In genomic region chr5:7868773-7869473, GRCh38 we compare ENCODE assay signal across 1 cellular context.
A peak's percentile ranks its signal among the peaks of the same experiment; 100 is the strongest.
TF ChIP-seq lines count a peak whose summit lies in the region.

Gene FASTKD3, minus strand, starts transcription at chr5:7869031. Its CDS starts 948 bp downstream, at chr5:7868083.
Gene MTRR, plus strand, starts transcription at chr5:7869148. Its CDS starts 1,647 bp downstream, at chr5:7870795.

TF ChIP-seq in K562, 482 proteins besides CTCF, POLR2A, EP300 and RAD21 (continued from another document and continues in another):
- TF ChIP-seq GMEB1 (CRISPR knock-in tag; IDR thresholded peaks at IDR 0.05) (peak; percentile 95), POLR2G (IDR thresholded peaks at IDR 0.05; ENCODE audit: low read depth, low read length) (peak; percentile 97), C11orf30 (IDR thresholded peaks at IDR 0.05; ENCODE audit: low read depth) (peak; percentile 81), TFAP4 (CRISPR knock-in tag; IDR thresholded peaks at IDR 0.05; ENCODE audit: borderline replicate concordance) (peak; percentile 73), IRF9 (tag; IDR thresholded peaks at IDR 0.05) (no peak), RBFOX2 (IDR thresholded peaks at IDR 0.05; ENCODE audit: low read depth, low read length) (peak; percentile 95), CXXC5 (CRISPR knock-in tag; IDR thresholded peaks at IDR 0.05) (peak; percentile 91), CREB1 (IDR thresholded peaks at IDR 0.05) (peak; percentile 87), CREB1 (CRISPR knock-in tag; IDR thresholded peaks at IDR 0.05) (peak; percentile 85), PHB (CRISPR knock-in tag; IDR thresholded peaks at IDR 0.05) (no peak), MTA1 (IDR thresholded peaks at IDR 0.05; ENCODE audit: borderline replicate concordance) (0 out of 2 replicates have a peak, but pooled peaks have one; percentile 39), RUNX1 (IDR thresholded peaks at IDR 0.05; ENCODE audit: low read depth) (no peak), FOXM1 (IDR thresholded peaks at IDR 0.05; ENCODE audit: low read depth) (no peak), FOXM1 (CRISPR knock-in tag; IDR thresholded peaks at IDR 0.05; ENCODE audit: low read depth) (no peak), NR2C2 (CRISPR knock-in tag; IDR thresholded peaks at IDR 0.05) (0 out of 2 replicates have a peak, but pooled peaks have one; percentile 20), NR2C2 (tag; IDR thresholded peaks at IDR 0.05) (peak; percentile 70), CAMTA2 (CRISPR knock-in tag; conservative IDR thresholded peaks at IDR 0.05) (no peak), SIN3B (IDR thresholded peaks at IDR 0.05; ENCODE audit: low read depth) (peak; percentile 59; the same call in 1 of the 2 replicates), CCNT2 (IDR thresholded peaks at IDR 0.05; ENCODE audit: borderline replicate concordance, extremely low read depth, insufficient read length, low read depth, low read length) (no peak), NKRF (IDR thresholded peaks at IDR 0.05; ENCODE audit: borderline replicate concordance) (peak; percentile 70; the same call in 1 of the 2 replicates), CHD1 (IDR thresholded peaks at IDR 0.05; ENCODE audit: low read length) (no peak), RBM14 (IDR thresholded peaks at IDR 0.05; ENCODE audit: borderline replicate concordance, insufficient read depth, low read depth, low read length) (no peak), ZNF778 (CRISPR knock-in tag; IDR thresholded peaks at IDR 0.05) (no peak), ARID1B (IDR thresholded peaks at IDR 0.05) (no peak), KAT2B (IDR thresholded peaks at IDR 0.05; ENCODE audit: low read depth, low read length) (no peak), ZZZ3 (IDR thresholded peaks at IDR 0.05) (no peak), ZNF232 (CRISPR knock-in tag; IDR thresholded peaks at IDR 0.05) (peak; percentile 4; the same call in 1 of the 2 replicates), STAG1 (CRISPR knock-in tag; IDR thresholded peaks at IDR 0.05; ENCODE audit: borderline replicate concordance) (no peak), ATF7 (IDR thresholded peaks at IDR 0.05) (peak; percentile 67; the same call in 1 of the 2 replicates), PYGO2 (tag; IDR thresholded peaks at IDR 0.05) (no peak), RB1 (IDR thresholded peaks at IDR 0.05; ENCODE audit: low read depth) (peak; percentile 57), CREB3L1 (IDR thresholded peaks at IDR 0.05; ENCODE audit: borderline replicate concordance, low read depth) (peak; percentile 20; the same call in 1 of the 2 replicates), PRMT5 (CRISPR knock-in tag; IDR thresholded peaks at IDR 0.05) (no peak), TBL1XR1 (IDR thresholded peaks at IDR 0.05; ENCODE audit: low read length in 2 of 2) (peak in 1 of 2 experiments; percentile 64; a peak in 2 of 4 replicates), POLR2AphosphoS5 (IDR thresholded peaks at IDR 0.05; ENCODE audit: control insufficient read depth, insufficient read depth, low read depth, low read length) (peak; percentile 67), PHF8 (IDR thresholded peaks at IDR 0.05; ENCODE audit: borderline replicate concordance, low read length) (peak; percentile 94; the same call in 1 of the 2 replicates)
- TF ChIP-seq, protein P1, sequence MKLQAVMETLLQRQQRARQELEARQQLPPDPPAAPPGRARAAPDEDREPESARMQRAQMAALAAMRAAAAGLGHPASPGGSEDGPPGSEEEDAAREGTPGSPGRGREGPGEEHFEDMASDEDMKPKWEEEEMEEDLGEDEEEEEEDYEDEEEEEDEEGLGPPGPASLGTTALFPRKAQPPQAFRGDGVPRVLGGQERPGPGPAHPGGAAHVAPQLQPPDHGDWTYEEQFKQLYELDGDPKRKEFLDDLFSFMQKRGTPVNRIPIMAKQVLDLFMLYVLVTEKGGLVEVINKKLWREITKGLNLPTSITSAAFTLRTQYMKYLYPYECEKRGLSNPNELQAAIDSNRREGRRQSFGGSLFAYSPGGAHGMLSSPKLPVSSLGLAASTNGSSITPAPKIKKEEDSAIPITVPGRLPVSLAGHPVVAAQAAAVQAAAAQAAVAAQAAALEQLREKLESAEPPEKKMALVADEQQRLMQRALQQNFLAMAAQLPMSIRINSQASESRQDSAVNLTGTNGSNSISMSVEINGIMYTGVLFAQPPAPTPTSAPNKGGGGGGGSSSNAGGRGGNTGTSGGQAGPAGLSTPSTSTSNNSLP (IDR thresholded peaks at IDR 0.05; ENCODE audit: borderline replicate concordance, low read depth, low read length): no peak
- TF ChIP-seq, protein P2, sequence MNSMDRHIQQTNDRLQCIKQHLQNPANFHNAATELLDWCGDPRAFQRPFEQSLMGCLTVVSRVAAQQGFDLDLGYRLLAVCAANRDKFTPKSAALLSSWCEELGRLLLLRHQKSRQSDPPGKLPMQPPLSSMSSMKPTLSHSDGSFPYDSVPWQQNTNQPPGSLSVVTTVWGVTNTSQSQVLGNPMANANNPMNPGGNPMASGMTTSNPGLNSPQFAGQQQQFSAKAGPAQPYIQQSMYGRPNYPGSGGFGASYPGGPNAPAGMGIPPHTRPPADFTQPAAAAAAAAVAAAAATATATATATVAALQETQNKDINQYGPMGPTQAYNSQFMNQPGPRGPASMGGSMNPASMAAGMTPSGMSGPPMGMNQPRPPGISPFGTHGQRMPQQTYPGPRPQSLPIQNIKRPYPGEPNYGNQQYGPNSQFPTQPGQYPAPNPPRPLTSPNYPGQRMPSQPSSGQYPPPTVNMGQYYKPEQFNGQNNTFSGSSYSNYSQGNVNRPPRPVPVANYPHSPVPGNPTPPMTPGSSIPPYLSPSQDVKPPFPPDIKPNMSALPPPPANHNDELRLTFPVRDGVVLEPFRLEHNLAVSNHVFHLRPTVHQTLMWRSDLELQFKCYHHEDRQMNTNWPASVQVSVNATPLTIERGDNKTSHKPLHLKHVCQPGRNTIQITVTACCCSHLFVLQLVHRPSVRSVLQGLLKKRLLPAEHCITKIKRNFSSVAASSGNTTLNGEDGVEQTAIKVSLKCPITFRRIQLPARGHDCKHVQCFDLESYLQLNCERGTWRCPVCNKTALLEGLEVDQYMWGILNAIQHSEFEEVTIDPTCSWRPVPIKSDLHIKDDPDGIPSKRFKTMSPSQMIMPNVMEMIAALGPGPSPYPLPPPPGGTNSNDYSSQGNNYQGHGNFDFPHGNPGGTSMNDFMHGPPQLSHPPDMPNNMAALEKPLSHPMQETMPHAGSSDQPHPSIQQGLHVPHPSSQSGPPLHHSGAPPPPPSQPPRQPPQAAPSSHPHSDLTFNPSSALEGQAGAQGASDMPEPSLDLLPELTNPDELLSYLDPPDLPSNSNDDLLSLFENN (IDR thresholded peaks at IDR 0.05; ENCODE audit: low read depth in 2 of 2, low read length in 2 of 2): no peak
- TF ChIP-seq, protein P3, sequence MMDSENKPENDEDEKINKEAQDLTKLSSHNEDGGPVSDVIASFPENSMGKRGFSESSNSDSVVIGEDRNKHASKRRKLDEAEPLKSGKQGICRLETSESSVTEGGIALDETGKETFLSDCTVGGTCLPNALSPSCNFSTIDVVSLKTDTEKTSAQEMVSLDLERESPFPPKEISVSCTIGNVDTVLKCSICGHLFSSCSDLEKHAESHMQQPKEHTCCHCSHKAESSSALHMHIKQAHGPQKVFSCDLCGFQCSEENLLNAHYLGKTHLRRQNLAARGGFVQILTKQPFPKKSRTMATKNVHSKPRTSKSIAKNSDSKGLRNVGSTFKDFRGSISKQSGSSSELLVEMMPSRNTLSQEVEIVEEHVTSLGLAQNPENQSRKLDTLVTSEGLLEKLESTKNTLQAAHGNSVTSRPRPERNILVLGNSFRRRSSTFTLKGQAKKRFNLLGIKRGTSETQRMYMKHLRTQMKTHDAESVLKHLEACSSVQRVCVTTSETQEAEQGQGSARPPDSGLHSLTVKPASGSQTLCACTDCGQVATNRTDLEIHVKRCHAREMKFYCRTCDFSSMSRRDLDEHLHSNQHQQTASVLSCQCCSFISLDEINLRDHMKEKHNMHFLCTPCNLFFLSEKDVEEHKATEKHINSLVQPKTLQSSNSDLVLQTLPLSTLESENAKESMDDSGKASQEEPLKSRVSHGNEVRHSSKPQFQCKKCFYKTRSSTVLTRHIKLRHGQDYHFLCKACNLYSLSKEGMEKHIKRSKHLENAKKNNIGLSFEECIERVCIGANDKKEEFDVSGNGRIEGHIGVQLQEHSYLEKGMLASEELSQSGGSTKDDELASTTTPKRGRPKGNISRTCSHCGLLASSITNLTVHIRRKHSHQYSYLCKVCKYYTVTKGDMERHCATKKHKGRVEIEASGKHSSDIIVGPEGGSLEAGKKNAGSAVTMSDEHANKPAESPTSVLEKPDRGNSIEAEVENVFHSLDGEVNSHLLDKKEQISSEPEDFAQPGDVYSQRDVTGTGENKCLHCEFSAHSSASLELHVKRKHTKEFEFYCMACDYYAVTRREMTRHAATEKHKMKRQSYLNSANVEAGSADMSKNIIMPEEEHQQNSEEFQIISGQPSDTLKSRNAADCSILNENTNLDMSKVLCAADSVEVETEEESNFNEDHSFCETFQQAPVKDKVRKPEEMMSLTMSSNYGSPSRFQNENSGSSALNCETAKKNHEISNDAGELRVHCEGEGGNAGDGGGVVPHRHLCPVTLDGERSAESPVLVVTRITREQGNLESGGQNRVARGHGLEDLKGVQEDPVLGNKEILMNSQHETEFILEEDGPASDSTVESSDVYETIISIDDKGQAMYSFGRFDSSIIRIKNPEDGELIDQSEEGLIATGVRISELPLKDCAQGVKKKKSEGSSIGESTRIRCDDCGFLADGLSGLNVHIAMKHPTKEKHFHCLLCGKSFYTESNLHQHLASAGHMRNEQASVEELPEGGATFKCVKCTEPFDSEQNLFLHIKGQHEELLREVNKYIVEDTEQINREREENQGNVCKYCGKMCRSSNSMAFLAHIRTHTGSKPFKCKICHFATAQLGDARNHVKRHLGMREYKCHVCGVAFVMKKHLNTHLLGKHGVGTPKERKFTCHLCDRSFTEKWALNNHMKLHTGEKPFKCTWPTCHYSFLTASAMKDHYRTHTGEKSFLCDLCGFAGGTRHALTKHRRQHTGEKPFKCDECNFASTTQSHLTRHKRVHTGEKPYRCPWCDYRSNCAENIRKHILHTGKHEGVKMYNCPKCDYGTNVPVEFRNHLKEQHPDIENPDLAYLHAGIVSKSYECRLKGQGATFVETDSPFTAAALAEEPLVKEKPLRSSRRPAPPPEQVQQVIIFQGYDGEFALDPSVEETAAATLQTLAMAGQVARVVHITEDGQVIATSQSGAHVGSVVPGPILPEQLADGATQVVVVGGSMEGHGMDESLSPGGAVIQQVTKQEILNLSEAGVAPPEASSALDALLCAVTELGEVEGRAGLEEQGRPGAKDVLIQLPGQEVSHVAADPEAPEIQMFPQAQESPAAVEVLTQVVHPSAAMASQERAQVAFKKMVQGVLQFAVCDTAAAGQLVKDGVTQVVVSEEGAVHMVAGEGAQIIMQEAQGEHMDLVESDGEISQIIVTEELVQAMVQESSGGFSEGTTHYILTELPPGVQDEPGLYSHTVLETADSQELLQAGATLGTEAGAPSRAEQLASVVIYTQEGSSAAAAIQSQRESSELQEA (IDR thresholded peaks at IDR 0.05; ENCODE audit: low read depth): peak; percentile 96
